In genomic region chr11:21390430-21390829, GRCh38 we compare ENCODE assay signal across 6 cellular contexts.
"Had no signal": no experiment of that assay in that cellular context is flagged by ENCODE, and none has a peak within 500 bp of the region (broad histone marks: within the 10 kb centered on the region; RNA-seq: fewer than 3 reads in every experiment).

No MANE protein-coding gene starts in this region.

- DNase-seq: IMR-90, KBM-7, KG1 had no signal

- ATAC-seq: K562 had no signal

- H3K4me3 ChIP-seq: K562 had no signal

- H3K27ac ChIP-seq: HL-60 had no signal

- FAIRE-seq: HTR-8/SVneo, K562 had no signal
